In genomic region chr20:20860078-20860806, GRCh38 we compare ENCODE assay signal across 8 cellular contexts.
A peak's percentile ranks its signal among the peaks of the same experiment; 100 is the strongest.
DNase-seq lines count a peak whose midpoint lies in the region; ATAC-seq, FAIRE-seq and TF ChIP-seq lines count a peak whose summit lies in the region.

No MANE protein-coding gene starts in this region.

- CTCF ChIA-PET in PC-9 (lab: Charles Lee) = interaction anchor here (0.5 to 0.7 kb wide), 3 partner anchors 13 to 514 kb away, joined by 3 to 6 read pairs (median 4); no protein-coding TSS in a partner anchor

- H3K9me2 ChIP-seq in PC-9 (ENCODE audit: insufficient read depth) = no peaks in the 10 kb centered on the region

- no peaks in the 10 kb centered on the region for H3K4me1 Mint-ChIP-seq in natural killer cell treated with Interleukin-12 subunit alpha and Interleukin-12 subunit beta and Interleukin-15 and Interleukin-18, amount 100 ng/mL, for 72 hours (ENCODE audit: low read depth in 2 of 2)
- no peaks in the 10 kb centered on the region for H3K4me1 Mint-ChIP-seq in stimulated activated naive B cell treated with anti-CD40 and anti-IgM and Interleukin-4, amounts not matched to agents 10 μg/mL and 1 μg/mL and 100 μg/mL, for 72 hours

- no peaks in the 10 kb centered on the region for H3K9me3 Mint-ChIP-seq in natural killer cell treated with Interleukin-12 subunit alpha and Interleukin-12 subunit beta and Interleukin-15 and Interleukin-18, amount 100 ng/mL, for 72 hours
- H3K9me3 Mint-ChIP-seq in stimulated activated naive B cell treated with anti-CD40 and anti-IgM and Interleukin-4, amounts not matched to agents 10 μg/mL and 1 μg/mL and 100 μg/mL, for 72 hours = no peaks in the 10 kb centered on the region

- no peak overlapping the region for H3K27ac ChIP-seq in PC-9

- H3K79me2 ChIP-seq in PC-9 (ENCODE audit: low read depth) = no peaks in the 10 kb centered on the region

- intact Hi-C loops in PC-9 (cut with micrococcal nuclease; ENCODE audit: unreplicated experiment) = loop anchor here (1.0 to 10.0 kb wide), 3 partner anchors 375 to 712 kb away; no protein-coding TSS in a partner anchor

- POLR2A ChIA-PET in PC-9 (lab: Charles Lee; ENCODE audit: unreplicated experiment) = no interaction called here

- no peaks in the 10 kb centered on the region for H3K9me3 ChIP-seq in PC-9 (ENCODE audit: insufficient read depth, low read depth)

- peak; percentile 86 for ATAC-seq in GM21526 (IDR thresholded peaks at IDR 0.05; ENCODE audit: low FRiP score, unreplicated experiment)
- peak; percentile 71 to 75 for ATAC-seq in natural killer cell treated with Interleukin-12 subunit alpha and Interleukin-12 subunit beta and Interleukin-15 and Interleukin-18, amount 100 ng/mL, for 72 hours
- ATAC-seq in stimulated activated naive B cell treated with anti-CD40 and anti-IgM and Interleukin-4, amounts not matched to agents 10 μg/mL and 1 μg/mL and 100 μg/mL, for 72 hours (replicated peaks) = peak; percentile 85 to 93

- no peak overlapping the region for H3K4me3 ChIP-seq in PC-9

- no peaks in the 10 kb centered on the region for H3F3A ChIP-seq in PC-9 (ENCODE audit: insufficient read depth, low read depth)

- peaks cover 9% of the 10 kb centered on the region for H3K27me3 ChIP-seq in PC-9 (ENCODE audit: insufficient read depth, low read depth)

- H3K27me3 Mint-ChIP-seq in natural killer cell treated with Interleukin-12 subunit alpha and Interleukin-12 subunit beta and Interleukin-15 and Interleukin-18, amount 100 ng/mL, for 72 hours = peaks cover 4 to 13% of the 10 kb centered on the region in 2 donors
- H3K27me3 Mint-ChIP-seq in stimulated activated naive B cell treated with anti-CD40 and anti-IgM and Interleukin-4, amounts not matched to agents 10 μg/mL and 1 μg/mL and 100 μg/mL, for 72 hours = peaks cover 30 to 32% of the 10 kb centered on the region in 2 donors

- no peaks in the 10 kb centered on the region for H3K36me3 ChIP-seq in PC-9 (ENCODE audit: low read depth)

- no peaks in the 10 kb centered on the region for H3K4me1 ChIP-seq in PC-9 (replicated peaks; ENCODE audit: insufficient read depth)

- H4K20me1 ChIP-seq in PC-9 (ENCODE audit: insufficient read depth) = no peaks in the 10 kb centered on the region

- H3K4me3 Mint-ChIP-seq in natural killer cell treated with Interleukin-12 subunit alpha and Interleukin-12 subunit beta and Interleukin-15 and Interleukin-18, amount 100 ng/mL, for 72 hours = no peak overlapping the region
- no peak overlapping the region for H3K4me3 Mint-ChIP-seq in stimulated activated naive B cell treated with anti-CD40 and anti-IgM and Interleukin-4, amounts not matched to agents 10 μg/mL and 1 μg/mL and 100 μg/mL, for 72 hours

- FAIRE-seq in D721Med (lab: Jason Lieb, UNC) = no peak

- no peak overlapping the region for H3K27ac Mint-ChIP-seq in natural killer cell treated with Interleukin-12 subunit alpha and Interleukin-12 subunit beta and Interleukin-15 and Interleukin-18, amount 100 ng/mL, for 72 hours
- H3K27ac Mint-ChIP-seq in stimulated activated naive B cell treated with anti-CD40 and anti-IgM and Interleukin-4, amounts not matched to agents 10 μg/mL and 1 μg/mL and 100 μg/mL, for 72 hours = no peak overlapping the region

- DNase-seq in D721Med (ENCODE audit: insufficient read length, low spot score) (peak; percentile 33), LHCN-M2 (ENCODE audit: low read depth) (peak; percentile 88), PC-9 (peak; percentile 62 to 71), activated T-cell treated with anti-CD3 and anti-CD28 coated beads for 4 hours (peak; percentile 78), fibroblast of gingiva (ENCODE audit: low read depth) (peak; percentile 56)
- DNase-seq in natural killer cell treated with Interleukin-12 subunit alpha and Interleukin-12 subunit beta and Interleukin-15 and Interleukin-18, amount 100 ng/mL, for 72 hours (ENCODE audit: low spot score) = peak; percentile 84
- peak; percentile 64 for DNase-seq in stimulated activated naive B cell treated with anti-CD40 and anti-IgM and Interleukin-4, amounts not matched to agents 10 μg/mL and 1 μg/mL and 100 μg/mL, for 72 hours

- peak; percentile 95 for TF ChIP-seq CTCF in D721Med (IDR thresholded peaks at IDR 0.05; ENCODE audit: insufficient read depth, missing control alignments)
- TF ChIP-seq CTCF in PC-9 (conservative IDR thresholded peaks at IDR 0.05) = peak; percentile 89

- H3K36me3 Mint-ChIP-seq in natural killer cell treated with Interleukin-12 subunit alpha and Interleukin-12 subunit beta and Interleukin-15 and Interleukin-18, amount 100 ng/mL, for 72 hours = no peaks in the 10 kb centered on the region
- H3K36me3 Mint-ChIP-seq in stimulated activated naive B cell treated with anti-CD40 and anti-IgM and Interleukin-4, amounts not matched to agents 10 μg/mL and 1 μg/mL and 100 μg/mL, for 72 hours = no peaks in the 10 kb centered on the region

- BruUV-seq in PC-9 (replicated peaks; lab: Mats Ljungman, UMichigan) = no TSS peak

- H2AFZ ChIP-seq in PC-9 = no peak overlapping the region

- H3K4me2 ChIP-seq in PC-9 = no peak overlapping the region

Comparison
In these comparisons a context has a peak if more than half of its experiments do, and no peak if none do; other contexts are left out.
1. DNase-seq: peak in every context shown above with its lines; median percentile 88 in LHCN-M2; 84 in natural killer cell treated with Interleukin-12 subunit alpha and Interleukin-12 subunit beta and Interleukin-15 and Interleukin-18, amount 100 ng/mL, for 72 hours; 78 in activated T-cell treated with anti-CD3 and anti-CD28 coated beads for 4 hours; 66 in PC-9; 64 in stimulated activated naive B cell treated with anti-CD40 and anti-IgM and Interleukin-4, amounts not matched to agents 10 μg/mL and 1 μg/mL and 100 μg/mL, for 72 hours; 56 in fibroblast of gingiva; 33 in D721Med.